In genomic region chr11:132969892-132970291, GRCh38 we compare ENCODE assay signal across 9 cellular contexts.
"Had no signal": no experiment of that assay in that cellular context is flagged by ENCODE, and none has a peak within 500 bp of the region (broad histone marks: within the 10 kb centered on the region; RNA-seq: fewer than 3 reads in every experiment).

No MANE protein-coding gene starts in this region.

- FAIRE-seq: K562 had no signal

- H3K27ac ChIP-seq: HL-60, KMS-11 had no signal

- H3K9ac ChIP-seq: KMS-11 had no signal

- H3K4me1 Mint-ChIP-seq: IgD-negative memory B cell had no signal

- H3K36me3 Mint-ChIP-seq: IgD-negative memory B cell had no signal

- DNase-seq: IMR-90, Karpas-422, Kasumi-1, KBM-7, KG1 had no signal

- H3K27ac Mint-ChIP-seq: IgD-negative memory B cell had no signal

- H3K4me3 ChIP-seq: K562 had no signal

- H3K4me2 ChIP-seq: KMS-11 had no signal

- ATAC-seq: K562 had no signal

- H3K4me3 Mint-ChIP-seq: IgD-negative memory B cell had no signal
